32 cellular contexts compared by ENCODE assay signal in the genomic region with DNA sequence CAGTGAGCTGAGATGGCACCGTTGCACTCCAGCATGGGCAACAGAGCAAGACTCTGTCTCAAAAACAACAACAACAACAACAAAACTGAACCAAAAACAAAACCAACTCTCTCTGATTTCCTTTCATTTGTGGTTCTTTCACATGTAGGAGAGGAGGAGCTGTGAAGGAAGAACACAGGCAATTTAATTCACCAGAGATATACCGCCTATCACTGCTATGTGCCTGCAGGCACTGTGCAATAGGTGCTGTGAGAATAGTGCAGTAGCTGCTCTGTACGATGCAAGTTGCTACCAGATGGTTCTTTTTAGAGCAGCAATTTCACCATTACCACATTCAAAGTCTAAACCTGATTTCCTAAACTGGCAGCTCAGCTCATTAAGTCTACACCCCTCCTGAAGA. TPM values are rescaled to one million over a fixed set of nuclear protein-coding genes. Genes with fewer than 3 reads are reported as not detected.
"Had no signal": no experiment of that assay in that cellular context is flagged by ENCODE, and none has a peak within 500 bp of the region (broad histone marks: within the 10 kb centered on the region; RNA-seq: fewer than 3 reads in every experiment).

No MANE protein-coding gene starts in this region.

- H3K4me3 ChIP-seq: coronary artery, dorsolateral prefrontal cortex, esophagus squamous epithelium, gastroesophageal sphincter had no signal

- H3K4me1 Mint-ChIP-seq: activated CD4-positive, alpha-beta T cell treated with anti-CD3 and anti-CD28 coated beads for 36 hours had no signal

- H3K9me3 ChIP-seq: esophagus squamous epithelium, gastroesophageal sphincter had no signal

- ATAC-seq: activated CD4-positive, alpha-beta T cell treated with anti-CD3 and anti-CD28 coated beads for 36 hours; activated CD8-positive, alpha-beta T cell treated with anti-CD3 and anti-CD28 coated beads, Interleukin-2, amount 10 ng/mL, durations not matched to agents 7 days and 5 days; activated T-cell treated with anti-CD3 and anti-CD28 coated beads, Interleukin-2, amount 50 U/mL, for 4 hours; activated T-helper 17 cell treated with anti-CD3 and anti-CD28 coated beads, Interleukin-2, amount 50 U/mL, for 72 hours; gastroesophageal sphincter had no signal

- H3K9me3 Mint-ChIP-seq: activated CD4-positive, alpha-beta memory T cell treated with anti-CD3 and anti-CD28 coated beads for 36 hours; activated CD4-positive, alpha-beta T cell treated with anti-CD3 and anti-CD28 coated beads, Interleukin-2, amount 10 ng/mL, durations not matched to agents 24 days and 14 days; activated T-cell treated with anti-CD3 and anti-CD28 coated beads, Interleukin-2, amount 50 U/mL, for 4 hours; activated T-helper 17 cell treated with anti-CD3 and anti-CD28 coated beads, Interleukin-2, amount 50 U/mL, for 72 hours; central memory CD8-positive, alpha-beta T cell; dendritic cell treated with granulocyte-macrophage colony-stimulating factor and Interleukin-4, amounts not matched to agents 40 ng/mL and 50 ng/mL, for 4 days had no signal

- DNase-seq: activated CD4-positive, alpha-beta memory T cell treated with anti-CD3 and anti-CD28 coated beads for 36 hours; activated CD4-positive, alpha-beta T cell treated with anti-CD3 and anti-CD28 coated beads for 36 hours; activated CD4-positive, alpha-beta T cell treated with anti-CD3 and anti-CD28 coated beads, Interleukin-2, amount 10 ng/mL, durations not matched to agents 24 days and 14 days; activated CD4-positive, CD25-positive, alpha-beta regulatory T cell; activated CD4-positive, CD25-positive, alpha-beta regulatory T cell treated with anti-CD3 and anti-CD28 coated beads, Interleukin-2, amount 50 U/mL, for 72 hours; activated CD8-positive, alpha-beta T cell treated with anti-CD3 and anti-CD28 coated beads, Interleukin-2, amount 10 ng/mL, durations not matched to agents 7 days and 5 days; activated effector memory CD4-positive, alpha-beta T cell treated with Interleukin-2 at 50 U/mL for 16 hours; activated gamma-delta T cell treated with Interleukin-2 at 50 U/mL for 16 hours; activated naive CD4-positive, alpha-beta T cell treated with anti-CD3 and anti-CD28 coated beads, Interleukin-2, amount 50 U/mL, for 16 hours; activated naive CD4-positive, alpha-beta T cell treated with Interleukin-2 at 50 U/mL for 16 hours; activated T-cell treated with anti-CD3 and anti-CD28 coated beads, Interleukin-2, amount 50 U/mL, for 4 hours; amniotic stem cell; anterior cingulate cortex; brain microvascular endothelial cell; dorsolateral prefrontal cortex; effector memory CD4-positive, alpha-beta T cell; erythroblast; esophagus squamous epithelium; foreskin melanocyte; T-helper 2 cell had no signal

- H3K4me3 Mint-ChIP-seq: activated CD4-positive, alpha-beta memory T cell treated with anti-CD3 and anti-CD28 coated beads for 36 hours; activated CD4-positive, alpha-beta T cell treated with anti-CD3 and anti-CD28 coated beads for 36 hours; activated CD4-positive, alpha-beta T cell treated with anti-CD3 and anti-CD28 coated beads, Interleukin-2, amount 10 ng/mL, durations not matched to agents 24 days and 14 days; activated CD8-positive, alpha-beta T cell treated with anti-CD3 and anti-CD28 coated beads, Interleukin-2, amount 10 ng/mL, durations not matched to agents 7 days and 5 days; activated naive CD8-positive, alpha-beta T cell; activated T-cell treated with anti-CD3 and anti-CD28 coated beads, Interleukin-2, amount 50 U/mL, for 4 hours; activated T-helper 17 cell treated with anti-CD3 and anti-CD28 coated beads, Interleukin-2, amount 50 U/mL, for 72 hours; central memory CD8-positive, alpha-beta T cell; dendritic cell treated with granulocyte-macrophage colony-stimulating factor and Interleukin-4, amounts not matched to agents 40 ng/mL and 50 ng/mL, for 4 days had no signal

- H3K36me3 ChIP-seq: brain microvascular endothelial cell, esophagus squamous epithelium, gastroesophageal sphincter had no signal

- H3K27ac Mint-ChIP-seq: activated CD4-positive, alpha-beta memory T cell treated with anti-CD3 and anti-CD28 coated beads for 36 hours; activated CD4-positive, alpha-beta T cell treated with anti-CD3 and anti-CD28 coated beads for 36 hours; activated CD4-positive, alpha-beta T cell treated with anti-CD3 and anti-CD28 coated beads, Interleukin-2, amount 10 ng/mL, durations not matched to agents 24 days and 14 days; activated CD8-positive, alpha-beta T cell treated with anti-CD3 and anti-CD28 coated beads, Interleukin-2, amount 10 ng/mL, durations not matched to agents 7 days and 5 days; activated naive CD8-positive, alpha-beta T cell; activated T-helper 17 cell treated with anti-CD3 and anti-CD28 coated beads, Interleukin-2, amount 50 U/mL, for 72 hours; dendritic cell treated with granulocyte-macrophage colony-stimulating factor and Interleukin-4, amounts not matched to agents 40 ng/mL and 50 ng/mL, for 4 days had no signal

- H3K36me3 Mint-ChIP-seq: activated CD4-positive, alpha-beta memory T cell treated with anti-CD3 and anti-CD28 coated beads for 36 hours; activated naive CD8-positive, alpha-beta T cell had no signal

- H3K4me1 ChIP-seq: esophagus squamous epithelium, gastroesophageal sphincter had no signal

- H3K27ac ChIP-seq: brain microvascular endothelial cell, coronary artery, dorsolateral prefrontal cortex, esophagus squamous epithelium, gastroesophageal sphincter had no signal

RNA-seq across cellular contexts. Expression of gene PROK2, which starts 11.3 kb away (rescaled TPM):
- total RNA-seq: activated CD4-positive, alpha-beta T cell treated with anti-CD3 and anti-CD28 coated beads, Interleukin-2, amount 10 ng/mL, durations not matched to agents 24 days and 14 days; astrocyte; bronchial epithelial cell; fibroblast of lung; fibroblast of villous mesenchyme; glomerular endothelial cell; T-helper 1 cell treated with Interleukin-12 subunit alpha and Interleukin-12 subunit beta and Interleukin-4 antibody, amounts not matched to agents 30 ng/mL and 1 ng/mL, for 36 hours had no signal
- polyA plus RNA-seq: fibroblast of lung had no signal

RNA-seq across cellular contexts. Expression of gene GPR27, which starts 42.6 kb away (rescaled TPM):
- total RNA-seq: fibroblast of lung, fibroblast of villous mesenchyme, glomerular endothelial cell had no signal
- polyA plus RNA-seq: fibroblast of lung had no signal
